Comparison of ENCODE assay signal across 17 cellular contexts in the genomic region with DNA sequence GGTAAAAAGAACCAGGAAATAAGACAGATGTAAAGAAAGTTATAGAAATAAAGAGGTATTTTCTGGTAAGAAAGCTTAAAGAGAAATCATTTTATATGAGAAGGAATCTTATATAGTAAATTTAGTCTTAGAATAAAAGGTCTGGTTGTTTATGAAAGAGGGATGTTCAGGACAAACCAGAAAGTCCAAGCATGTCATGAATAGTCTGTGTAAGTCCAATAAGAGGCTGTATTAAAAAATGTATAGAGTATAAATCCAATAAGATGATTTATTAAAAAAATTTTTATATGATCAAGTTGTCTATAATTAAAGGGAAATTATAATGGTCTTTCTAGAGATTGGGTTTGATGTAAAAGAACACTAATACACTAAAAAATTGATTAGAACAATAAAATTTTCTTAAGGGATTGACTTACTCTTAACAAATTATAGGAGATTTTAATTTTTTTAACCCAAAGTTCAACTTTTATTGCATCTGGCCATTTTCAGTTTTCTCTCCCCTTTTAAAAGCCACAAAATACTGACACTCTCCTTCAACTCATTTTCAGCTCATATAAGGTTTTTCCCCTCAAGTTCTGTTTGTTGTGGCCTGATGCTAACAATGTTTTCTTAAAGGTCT. TPM values are rescaled to one million over a fixed set of nuclear protein-coding genes. Genes with fewer than 3 reads are reported as not detected.
DNase-seq lines count a peak whose midpoint lies in the region; ATAC-seq and TF ChIP-seq lines count a peak whose summit lies in the region.
"Had no signal": no experiment of that assay in that cellular context is flagged by ENCODE, and none has a peak within 500 bp of the region (broad histone marks: within the 10 kb centered on the region; RNA-seq: fewer than 3 reads in every experiment).

No MANE protein-coding gene starts in this region.

- H3K9me2 ChIP-seq in Karpas-422 (replicated peaks; ENCODE audit: insufficient read depth, low read length), result no peaks in the 10 kb centered on the region

- ATAC-seq in HG03442 (IDR thresholded peaks at IDR 0.05; ENCODE audit: unreplicated experiment), result no peak
- ATAC-seq: heart right ventricle, T-cell, upper lobe of right lung had no signal

- H3K36me3 ChIP-seq in Karpas-422 (ENCODE audit: insufficient read depth, low read length), result no peaks in the 10 kb centered on the region
- H3K36me3 ChIP-seq: BE2C, heart right ventricle, upper lobe of right lung had no signal

- no peaks in the 10 kb centered on the region for H4K20me1 ChIP-seq in Karpas-422 (ENCODE audit: insufficient read depth, low read depth, low read length)

- H3K4me3 ChIP-seq in Karpas-422 (ENCODE audit: low read length) (no peak overlapping the region), dorsolateral prefrontal cortex (no peak overlapping the region)
- H3K4me3 ChIP-seq: heart right ventricle, upper lobe of right lung had no signal

- DNase-seq in NCI-H1417 (lab: John Stamatoyannopoulos, UW) (peak in 2 of 3 experiments; percentile 21 to 23), NCI-H1417 treated with DMSO at 0.1 percent for 48 hours (lab: John Stamatoyannopoulos, UW) (no peak), Karpas-422 (peak; percentile 47), OCI-M1 (lab: John Stamatoyannopoulos, UW) (peak; percentile 66), left kidney (ENCODE audit: low read depth, low spot score) (peak; percentile 31), NK-92 (lab: John Stamatoyannopoulos, UW; ENCODE audit: unreplicated experiment) (no peak), dorsolateral prefrontal cortex (no peak)
- DNase-seq: activated CD4-positive, alpha-beta T cell treated with anti-CD3 and anti-CD28 coated beads, Interleukin-2, amount 50 U/mL, for 1 hour; anterior cingulate cortex; BE2C; heart right ventricle; immature natural killer cell; NCI-H2029 treated with DMSO at 0.1 percent for 48 hours; T-cell; upper lobe of right lung had no signal

- H3K79me2 ChIP-seq in Karpas-422 (ENCODE audit: low read length), result no peaks in the 10 kb centered on the region

- no peak for TF ChIP-seq CTCF in dorsolateral prefrontal cortex (IDR thresholded peaks at IDR 0.05 in 54 of 56, conservative IDR thresholded peaks at IDR 0.05 in 2 of 56; ENCODE audit: low read depth in 1 of 56, partially characterized antibody in 56 of 56)

- H3K27me3 ChIP-seq in Karpas-422 (ENCODE audit: low read length) (0 out of 2 replicates have a peak, but pooled peaks cover 2% of the 10 kb centered on the region), dorsolateral prefrontal cortex (no peaks in the 10 kb centered on the region)
- H3K27me3 ChIP-seq: BE2C, heart right ventricle, upper lobe of right lung had no signal

- H3K4me2 ChIP-seq in Karpas-422 (ENCODE audit: low read depth, low read length, poor library complexity, severe bottlenecking), result no peak overlapping the region

- H3K4me1 ChIP-seq in Karpas-422 (ENCODE audit: low read length), result no peaks in the 10 kb centered on the region
- H3K4me1 ChIP-seq: BE2C, heart right ventricle, upper lobe of right lung had no signal

- H3K27ac ChIP-seq in Karpas-422 (ENCODE audit: low read length) (no peak overlapping the region), dorsolateral prefrontal cortex (no peak overlapping the region)
- H3K27ac ChIP-seq: heart right ventricle, upper lobe of right lung had no signal

- H3K9ac ChIP-seq in Karpas-422 (ENCODE audit: low read length), result no peak overlapping the region

- H2AFZ ChIP-seq in Karpas-422 (ENCODE audit: low read length), result no peak overlapping the region

- intact Hi-C loops in dorsolateral prefrontal cortex (cut with DNase I), result no loop called here

- peaks cover 6% of the 10 kb centered on the region; the same call in 1 of the 2 replicates for H3K9me3 ChIP-seq in Karpas-422 (ENCODE audit: low read length)
- H3K9me3 ChIP-seq: BE2C, upper lobe of right lung had no signal

RNA-seq across cellular contexts. Expression of a gene that starts 35.1 kb away (rescaled TPM):
- 4.6 TPM in 1 of 2 replicates, not detected in the other for total RNA-seq in Karpas-422 (2014; rRNA removed; shearing (Covaris generic); ENCODE audit: low replicate concordance)
- 10 to 100 TPM; 23.7 to 85.9 (median 53.9) TPM for total RNA-seq in dorsolateral prefrontal cortex
- total RNA-seq: A172 had no signal

Comparison
In these comparisons a context has a peak if more than half of its experiments do, and no peak if none do; other contexts are left out.
1. DNase-seq: peak in NCI-H1417 (2 of 3), Karpas-422 (single experiment), OCI-M1 (single experiment) and left kidney (single experiment); none in NCI-H1417 treated with DMSO at 0.1 percent for 48 hours (single experiment), NK-92 (single experiment) and dorsolateral prefrontal cortex (0 of 10).